ENCODE assay signal across 1 cellular context in the genomic region with DNA sequence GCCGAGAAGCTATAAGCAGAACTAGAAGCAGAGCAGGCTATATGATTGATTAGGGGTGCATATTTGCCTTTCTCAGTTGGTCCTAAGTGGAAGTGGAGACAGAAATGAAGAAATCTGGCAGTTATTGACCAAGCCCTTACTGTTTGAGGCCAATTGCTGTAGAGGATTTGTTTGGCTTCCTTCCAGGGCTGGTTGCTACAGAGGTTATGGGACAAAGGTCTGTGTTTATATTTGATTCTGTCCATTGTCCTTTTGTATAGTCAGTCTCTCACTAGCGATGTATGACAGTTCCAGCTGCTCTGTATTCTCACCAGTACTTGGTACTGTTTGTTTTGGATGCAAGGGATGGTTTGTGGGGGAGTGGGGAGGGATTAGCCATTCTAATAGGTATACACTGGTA.
TF ChIP-seq lines count a peak whose summit lies in the region.

No MANE protein-coding gene starts in this region.

TF ChIP-seq in HepG2, 621 proteins besides CTCF, POLR2A, EP300 and RAD21 (continued from another document and continues in another):
- TF ChIP-seq, protein P1, sequence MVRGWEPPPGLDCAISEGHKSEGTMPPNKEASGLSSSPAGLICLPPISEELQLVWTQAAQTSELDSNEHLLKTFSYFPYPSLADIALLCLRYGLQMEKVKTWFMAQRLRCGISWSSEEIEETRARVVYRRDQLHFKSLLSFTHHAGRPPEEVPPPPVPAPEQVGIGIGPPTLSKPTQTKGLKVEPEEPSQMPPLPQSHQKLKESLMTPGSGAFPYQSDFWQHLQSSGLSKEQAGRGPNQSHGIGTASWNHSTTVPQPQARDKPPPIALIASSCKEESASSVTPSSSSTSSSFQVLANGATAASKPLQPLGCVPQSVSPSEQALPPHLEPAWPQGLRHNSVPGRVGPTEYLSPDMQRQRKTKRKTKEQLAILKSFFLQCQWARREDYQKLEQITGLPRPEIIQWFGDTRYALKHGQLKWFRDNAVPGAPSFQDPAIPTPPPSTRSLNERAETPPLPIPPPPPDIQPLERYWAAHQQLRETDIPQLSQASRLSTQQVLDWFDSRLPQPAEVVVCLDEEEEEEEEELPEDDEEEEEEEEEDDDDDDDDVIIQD (CRISPR knock-in tag; IDR thresholded peaks at IDR 0.05; ENCODE audit: low read depth): no peak
- TF ChIP-seq CEBPB (IDR thresholded peaks at IDR 0.05; ENCODE audit: borderline replicate concordance, low read depth, low read length): peak; percentile 78; the same call in 1 of the 2 replicates
- TF ChIP-seq FOXK2 (IDR thresholded peaks at IDR 0.05): peak; percentile 40; the same call in 1 of the 2 replicates
- TF ChIP-seq NFIC (IDR thresholded peaks at IDR 0.05; ENCODE audit: low read length): peak; percentile 82
- TF ChIP-seq, protein P2, sequence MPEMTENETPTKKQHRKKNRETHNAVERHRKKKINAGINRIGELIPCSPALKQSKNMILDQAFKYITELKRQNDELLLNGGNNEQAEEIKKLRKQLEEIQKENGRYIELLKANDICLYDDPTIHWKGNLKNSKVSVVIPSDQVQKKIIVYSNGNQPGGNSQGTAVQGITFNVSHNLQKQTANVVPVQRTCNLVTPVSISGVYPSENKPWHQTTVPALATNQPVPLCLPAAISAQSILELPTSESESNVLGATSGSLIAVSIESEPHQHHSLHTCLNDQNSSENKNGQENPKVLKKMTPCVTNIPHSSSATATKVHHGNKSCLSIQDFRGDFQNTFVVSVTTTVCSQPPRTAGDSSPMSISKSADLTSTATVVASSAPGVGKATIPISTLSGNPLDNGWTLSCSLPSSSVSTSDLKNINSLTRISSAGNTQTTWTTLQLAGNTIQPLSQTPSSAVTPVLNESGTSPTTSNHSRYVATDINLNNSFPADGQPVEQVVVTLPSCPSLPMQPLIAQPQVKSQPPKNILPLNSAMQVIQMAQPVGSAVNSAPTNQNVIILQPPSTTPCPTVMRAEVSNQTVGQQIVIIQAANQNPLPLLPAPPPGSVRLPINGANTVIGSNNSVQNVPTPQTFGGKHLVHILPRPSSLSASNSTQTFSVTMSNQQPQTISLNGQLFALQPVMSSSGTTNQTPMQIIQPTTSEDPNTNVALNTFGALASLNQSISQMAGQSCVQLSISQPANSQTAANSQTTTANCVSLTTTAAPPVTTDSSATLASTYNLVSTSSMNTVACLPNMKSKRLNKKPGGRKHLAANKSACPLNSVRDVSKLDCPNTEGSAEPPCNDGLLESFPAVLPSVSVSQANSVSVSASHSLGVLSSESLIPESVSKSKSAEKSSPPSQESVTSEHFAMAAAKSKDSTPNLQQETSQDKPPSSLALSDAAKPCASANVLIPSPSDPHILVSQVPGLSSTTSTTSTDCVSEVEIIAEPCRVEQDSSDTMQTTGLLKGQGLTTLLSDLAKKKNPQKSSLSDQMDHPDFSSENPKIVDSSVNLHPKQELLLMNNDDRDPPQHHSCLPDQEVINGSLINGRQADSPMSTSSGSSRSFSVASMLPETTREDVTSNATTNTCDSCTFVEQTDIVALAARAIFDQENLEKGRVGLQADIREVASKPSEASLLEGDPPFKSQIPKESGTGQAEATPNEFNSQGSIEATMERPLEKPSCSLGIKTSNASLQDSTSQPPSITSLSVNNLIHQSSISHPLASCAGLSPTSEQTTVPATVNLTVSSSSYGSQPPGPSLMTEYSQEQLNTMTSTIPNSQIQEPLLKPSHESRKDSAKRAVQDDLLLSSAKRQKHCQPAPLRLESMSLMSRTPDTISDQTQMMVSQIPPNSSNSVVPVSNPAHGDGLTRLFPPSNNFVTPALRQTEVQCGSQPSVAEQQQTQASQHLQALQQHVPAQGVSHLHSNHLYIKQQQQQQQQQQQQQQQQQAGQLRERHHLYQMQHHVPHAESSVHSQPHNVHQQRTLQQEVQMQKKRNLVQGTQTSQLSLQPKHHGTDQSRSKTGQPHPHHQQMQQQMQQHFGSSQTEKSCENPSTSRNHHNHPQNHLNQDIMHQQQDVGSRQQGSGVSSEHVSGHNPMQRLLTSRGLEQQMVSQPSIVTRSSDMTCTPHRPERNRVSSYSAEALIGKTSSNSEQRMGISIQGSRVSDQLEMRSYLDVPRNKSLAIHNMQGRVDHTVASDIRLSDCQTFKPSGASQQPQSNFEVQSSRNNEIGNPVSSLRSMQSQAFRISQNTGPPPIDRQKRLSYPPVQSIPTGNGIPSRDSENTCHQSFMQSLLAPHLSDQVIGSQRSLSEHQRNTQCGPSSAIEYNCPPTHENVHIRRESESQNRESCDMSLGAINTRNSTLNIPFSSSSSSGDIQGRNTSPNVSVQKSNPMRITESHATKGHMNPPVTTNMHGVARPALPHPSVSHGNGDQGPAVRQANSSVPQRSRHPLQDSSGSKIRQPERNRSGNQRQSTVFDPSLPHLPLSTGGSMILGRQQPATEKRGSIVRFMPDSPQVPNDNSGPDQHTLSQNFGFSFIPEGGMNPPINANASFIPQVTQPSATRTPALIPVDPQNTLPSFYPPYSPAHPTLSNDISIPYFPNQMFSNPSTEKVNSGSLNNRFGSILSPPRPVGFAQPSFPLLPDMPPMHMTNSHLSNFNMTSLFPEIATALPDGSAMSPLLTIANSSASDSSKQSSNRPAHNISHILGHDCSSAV (CRISPR knock-in tag; IDR thresholded peaks at IDR 0.05; ENCODE audit: borderline replicate concordance): no peak
- peak; percentile 34; the same call in 1 of the 2 replicates for TF ChIP-seq ZNF263 (CRISPR knock-in tag; IDR thresholded peaks at IDR 0.05)
- TF ChIP-seq, protein P3, sequence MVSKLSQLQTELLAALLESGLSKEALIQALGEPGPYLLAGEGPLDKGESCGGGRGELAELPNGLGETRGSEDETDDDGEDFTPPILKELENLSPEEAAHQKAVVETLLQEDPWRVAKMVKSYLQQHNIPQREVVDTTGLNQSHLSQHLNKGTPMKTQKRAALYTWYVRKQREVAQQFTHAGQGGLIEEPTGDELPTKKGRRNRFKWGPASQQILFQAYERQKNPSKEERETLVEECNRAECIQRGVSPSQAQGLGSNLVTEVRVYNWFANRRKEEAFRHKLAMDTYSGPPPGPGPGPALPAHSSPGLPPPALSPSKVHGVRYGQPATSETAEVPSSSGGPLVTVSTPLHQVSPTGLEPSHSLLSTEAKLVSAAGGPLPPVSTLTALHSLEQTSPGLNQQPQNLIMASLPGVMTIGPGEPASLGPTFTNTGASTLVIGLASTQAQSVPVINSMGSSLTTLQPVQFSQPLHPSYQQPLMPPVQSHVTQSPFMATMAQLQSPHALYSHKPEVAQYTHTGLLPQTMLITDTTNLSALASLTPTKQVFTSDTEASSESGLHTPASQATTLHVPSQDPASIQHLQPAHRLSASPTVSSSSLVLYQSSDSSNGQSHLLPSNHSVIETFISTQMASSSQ (IDR thresholded peaks at IDR 0.05; ENCODE audit: low read depth): no peak
- TF ChIP-seq, protein P3 (CRISPR knock-in tag; IDR thresholded peaks at IDR 0.05; ENCODE audit: borderline replicate concordance): peak; percentile 27; the same call in 1 of the 2 replicates
- TF ChIP-seq NCOA2 (CRISPR knock-in tag; IDR thresholded peaks at IDR 0.05): 0 out of 2 replicates have a peak, but pooled peaks have one; percentile 8
- peak; percentile 45; the same call in 1 of the 2 replicates for TF ChIP-seq NR2F2 (IDR thresholded peaks at IDR 0.05; ENCODE audit: borderline replicate concordance, low read depth)
- TF ChIP-seq SNAPC2 (CRISPR knock-in tag; IDR thresholded peaks at IDR 0.05): 0 out of 2 replicates have a peak, but pooled peaks have one; percentile 24
- no peak for TF ChIP-seq SMAD3 (CRISPR knock-in tag; IDR thresholded peaks at IDR 0.05)
- no peak for TF ChIP-seq CENPX (CRISPR knock-in tag; IDR thresholded peaks at IDR 0.05)
- no peak for TF ChIP-seq ZNF839 (CRISPR knock-in tag; IDR thresholded peaks at IDR 0.05; ENCODE audit: borderline replicate concordance)
- no peak for TF ChIP-seq NFATC3 (CRISPR knock-in tag; IDR thresholded peaks at IDR 0.05)
- TF ChIP-seq, protein P4, sequence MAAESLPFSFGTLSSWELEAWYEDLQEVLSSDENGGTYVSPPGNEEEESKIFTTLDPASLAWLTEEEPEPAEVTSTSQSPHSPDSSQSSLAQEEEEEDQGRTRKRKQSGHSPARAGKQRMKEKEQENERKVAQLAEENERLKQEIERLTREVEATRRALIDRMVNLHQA (CRISPR knock-in tag; IDR thresholded peaks at IDR 0.05): no peak
- TF ChIP-seq, protein P5, sequence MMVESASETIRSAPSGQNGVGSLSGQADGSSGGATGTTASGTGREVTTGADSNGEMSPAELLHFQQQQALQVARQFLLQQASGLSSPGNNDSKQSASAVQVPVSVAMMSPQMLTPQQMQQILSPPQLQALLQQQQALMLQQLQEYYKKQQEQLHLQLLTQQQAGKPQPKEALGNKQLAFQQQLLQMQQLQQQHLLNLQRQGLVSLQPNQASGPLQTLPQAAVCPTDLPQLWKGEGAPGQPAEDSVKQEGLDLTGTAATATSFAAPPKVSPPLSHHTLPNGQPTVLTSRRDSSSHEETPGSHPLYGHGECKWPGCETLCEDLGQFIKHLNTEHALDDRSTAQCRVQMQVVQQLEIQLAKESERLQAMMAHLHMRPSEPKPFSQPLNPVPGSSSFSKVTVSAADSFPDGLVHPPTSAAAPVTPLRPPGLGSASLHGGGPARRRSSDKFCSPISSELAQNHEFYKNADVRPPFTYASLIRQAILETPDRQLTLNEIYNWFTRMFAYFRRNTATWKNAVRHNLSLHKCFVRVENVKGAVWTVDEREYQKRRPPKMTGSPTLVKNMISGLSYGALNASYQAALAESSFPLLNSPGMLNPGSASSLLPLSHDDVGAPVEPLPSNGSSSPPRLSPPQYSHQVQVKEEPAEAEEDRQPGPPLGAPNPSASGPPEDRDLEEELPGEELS (CRISPR knock-in tag; IDR thresholded peaks at IDR 0.05): peak; percentile 89
- TF ChIP-seq, protein P6, sequence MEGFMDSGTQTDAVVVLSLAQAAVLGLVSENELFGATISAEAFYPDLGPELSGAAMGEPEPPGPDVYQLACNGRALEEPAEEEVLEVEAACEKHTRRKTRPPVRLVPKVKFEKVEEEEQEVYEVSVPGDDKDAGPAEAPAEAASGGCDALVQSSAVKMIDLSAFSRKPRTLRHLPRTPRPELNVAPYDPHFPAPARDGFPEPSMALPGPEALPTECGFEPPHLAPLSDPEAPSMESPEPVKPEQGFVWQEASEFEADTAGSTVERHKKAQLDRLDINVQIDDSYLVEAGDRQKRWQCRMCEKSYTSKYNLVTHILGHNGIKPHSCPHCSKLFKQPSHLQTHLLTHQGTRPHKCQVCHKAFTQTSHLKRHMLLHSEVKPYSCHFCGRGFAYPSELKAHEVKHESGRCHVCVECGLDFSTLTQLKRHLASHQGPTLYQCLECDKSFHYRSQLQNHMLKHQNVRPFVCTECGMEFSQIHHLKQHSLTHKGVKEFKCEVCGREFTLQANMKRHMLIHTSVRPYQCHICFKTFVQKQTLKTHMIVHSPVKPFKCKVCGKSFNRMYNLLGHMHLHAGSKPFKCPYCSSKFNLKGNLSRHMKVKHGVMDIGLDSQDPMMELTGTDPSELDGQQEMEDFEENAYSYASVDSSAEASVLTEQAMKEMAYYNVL (CRISPR knock-in tag; IDR thresholded peaks at IDR 0.05; ENCODE audit: borderline replicate concordance): 0 out of 2 replicates have a peak, but pooled peaks have one; percentile 37
- no peak for TF ChIP-seq ZNF292 (CRISPR knock-in tag; IDR thresholded peaks at IDR 0.05; ENCODE audit: borderline replicate concordance, low read depth)
- peak; percentile 78; the same call in 1 of the 2 replicates for TF ChIP-seq NCOR1 (IDR thresholded peaks at IDR 0.05; ENCODE audit: borderline replicate concordance, low read length)
- TF ChIP-seq RXRB (CRISPR knock-in tag; IDR thresholded peaks at IDR 0.05; ENCODE audit: borderline replicate concordance): peak; percentile 47; the same call in 1 of the 2 replicates
- TF ChIP-seq, protein P7, sequence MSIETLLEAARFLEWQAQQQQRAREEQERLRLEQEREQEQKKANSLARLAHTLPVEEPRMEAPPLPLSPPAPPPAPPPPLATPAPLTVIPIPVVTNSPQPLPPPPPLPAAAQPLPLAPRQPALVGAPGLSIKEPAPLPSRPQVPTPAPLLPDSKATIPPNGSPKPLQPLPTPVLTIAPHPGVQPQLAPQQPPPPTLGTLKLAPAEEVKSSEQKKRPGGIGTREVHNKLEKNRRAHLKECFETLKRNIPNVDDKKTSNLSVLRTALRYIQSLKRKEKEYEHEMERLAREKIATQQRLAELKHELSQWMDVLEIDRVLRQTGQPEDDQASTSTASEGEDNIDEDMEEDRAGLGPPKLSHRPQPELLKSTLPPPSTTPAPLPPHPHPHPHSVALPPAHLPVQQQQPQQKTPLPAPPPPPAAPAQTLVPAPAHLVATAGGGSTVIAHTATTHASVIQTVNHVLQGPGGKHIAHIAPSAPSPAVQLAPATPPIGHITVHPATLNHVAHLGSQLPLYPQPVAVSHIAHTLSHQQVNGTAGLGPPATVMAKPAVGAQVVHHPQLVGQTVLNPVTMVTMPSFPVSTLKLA (IDR thresholded peaks at IDR 0.05): 0 out of 2 replicates have a peak, but pooled peaks have one; percentile 9
- no peak for TF ChIP-seq ARNT2 (CRISPR knock-in tag; IDR thresholded peaks at IDR 0.05; ENCODE audit: low read depth)
- TF ChIP-seq ZSCAN31 (CRISPR knock-in tag; IDR thresholded peaks at IDR 0.05; ENCODE audit: low read depth): no peak
- peak; percentile 20; the same call in 1 of the 2 replicates for TF ChIP-seq FOXO1 (CRISPR knock-in tag; IDR thresholded peaks at IDR 0.05)
- TF ChIP-seq, protein P8, sequence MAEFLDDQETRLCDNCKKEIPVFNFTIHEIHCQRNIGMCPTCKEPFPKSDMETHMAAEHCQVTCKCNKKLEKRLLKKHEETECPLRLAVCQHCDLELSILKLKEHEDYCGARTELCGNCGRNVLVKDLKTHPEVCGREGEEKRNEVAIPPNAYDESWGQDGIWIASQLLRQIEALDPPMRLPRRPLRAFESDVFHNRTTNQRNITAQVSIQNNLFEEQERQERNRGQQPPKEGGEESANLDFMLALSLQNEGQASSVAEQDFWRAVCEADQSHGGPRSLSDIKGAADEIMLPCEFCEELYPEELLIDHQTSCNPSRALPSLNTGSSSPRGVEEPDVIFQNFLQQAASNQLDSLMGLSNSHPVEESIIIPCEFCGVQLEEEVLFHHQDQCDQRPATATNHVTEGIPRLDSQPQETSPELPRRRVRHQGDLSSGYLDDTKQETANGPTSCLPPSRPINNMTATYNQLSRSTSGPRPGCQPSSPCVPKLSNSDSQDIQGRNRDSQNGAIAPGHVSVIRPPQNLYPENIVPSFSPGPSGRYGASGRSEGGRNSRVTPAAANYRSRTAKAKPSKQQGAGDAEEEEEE (CRISPR knock-in tag; IDR thresholded peaks at IDR 0.05; ENCODE audit: borderline replicate concordance): no peak
